In the genomic region with DNA sequence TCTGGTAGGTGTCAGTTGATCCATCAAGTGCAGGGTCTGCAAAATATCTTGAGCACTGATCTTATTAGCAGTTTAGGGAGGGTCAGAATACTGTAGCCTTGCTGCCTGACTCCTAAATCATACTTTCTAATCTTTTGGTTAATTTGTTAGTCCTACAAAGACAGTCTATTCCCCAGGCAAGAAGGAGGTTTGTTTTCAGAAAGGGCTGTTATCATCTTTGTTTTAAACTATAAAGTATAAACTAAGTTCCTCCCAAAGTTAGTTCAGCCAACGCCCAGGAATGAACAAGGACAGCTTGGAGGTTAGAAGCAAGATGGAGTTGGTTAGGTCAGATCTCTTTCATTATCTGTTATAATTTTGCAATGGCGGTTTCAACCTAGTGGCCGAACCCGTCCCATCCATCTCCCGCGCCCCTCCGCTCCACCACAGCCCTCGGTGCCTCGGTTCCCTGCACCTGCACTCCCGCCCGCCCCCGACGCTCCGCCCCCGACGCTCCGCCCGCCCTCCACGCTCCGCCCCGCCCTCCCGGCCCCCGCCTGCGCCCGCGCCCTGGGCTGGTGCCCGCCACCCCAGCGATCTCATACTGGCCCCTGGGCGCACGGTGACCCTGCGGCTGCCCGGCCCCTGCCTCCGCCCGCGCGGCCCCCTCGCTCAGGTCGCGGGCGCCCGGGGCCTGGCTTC, we compare ENCODE assay signal across 8 cellular contexts. TPM values are rescaled to one million over a fixed set of nuclear protein-coding genes. Genes with fewer than 3 reads are reported as not detected.
DNase-seq lines count a peak whose midpoint lies in the region; ATAC-seq, FAIRE-seq and TF ChIP-seq lines count a peak whose summit lies in the region.

A gene with protein sequence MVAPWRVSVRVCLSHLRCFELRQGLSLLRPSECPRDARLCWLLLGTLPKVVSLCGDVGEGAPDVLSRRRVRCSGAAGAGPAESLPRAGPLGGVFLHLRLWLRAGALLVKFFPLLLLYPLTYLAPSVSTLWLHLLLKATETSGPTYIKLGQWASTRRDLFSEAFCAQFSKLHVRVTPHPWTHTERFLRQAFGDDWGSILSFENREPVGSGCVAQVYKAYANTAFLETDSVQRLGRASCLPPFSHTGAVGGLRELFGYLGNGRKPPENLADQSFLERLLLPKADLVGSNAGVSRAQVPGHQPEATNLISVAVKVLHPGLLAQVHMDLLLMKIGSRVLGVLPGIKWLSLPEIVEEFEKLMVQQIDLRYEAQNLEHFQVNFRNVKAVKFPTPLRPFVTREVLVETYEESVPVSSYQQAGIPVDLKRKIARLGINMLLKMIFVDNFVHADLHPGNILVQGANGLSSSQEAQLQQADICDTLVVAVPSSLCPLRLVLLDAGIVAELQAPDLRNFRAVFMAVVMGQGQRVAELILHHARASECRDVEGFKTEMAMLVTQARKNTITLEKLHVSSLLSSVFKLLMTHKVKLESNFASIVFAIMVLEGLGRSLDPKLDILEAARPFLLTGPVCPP (plus strand): TSS at position 564 of the 681 bp plus-strand sequence. CDS start 386 bp downstream, outside the sequence.

- H3K23ac ChIP-seq in H1 (ENCODE audit: insufficient read length), result no peak within 1 kb of the TSS

- no peak within 1 kb of the TSS; the same call in 1 of the 2 replicates for H2BK20ac ChIP-seq in H1 (ENCODE audit: low read length)

- H3K79me2 ChIP-seq in H1 (ENCODE audit: control insufficient read depth in 1 of 2, insufficient read depth in 2 of 2, low read length in 2 of 2), result no peaks in the 10 kb centered on the region

- H4K20me1 ChIP-seq in H1 (replicated peaks in 1 of 2; ENCODE audit: control insufficient read depth in 1 of 2, insufficient read depth in 2 of 2, low read length in 2 of 2), result no peaks in the 10 kb centered on the region

- H4K8ac ChIP-seq in H1 (ENCODE audit: extremely low read depth, insufficient read depth, low read length), result no peak within 1 kb of the TSS; the same call in 1 of the 2 replicates

- H2BK12ac ChIP-seq in H1 (ENCODE audit: low read depth, low read length), result peak within 1 kb of the TSS; percentile 14; the same call in 1 of the 2 replicates

- peak within 1 kb of the TSS; percentile 70 to 98 for H3K4me2 ChIP-seq in H1 (ENCODE audit: insufficient read depth in 1 of 2, low read depth in 2 of 2, low read length in 2 of 2)

- peak within 1 kb of the TSS; percentile 35 to 76 (median 67) for H3K4me3 ChIP-seq in H1 (ENCODE audit: extremely low read depth in 1 of 4, insufficient read depth in 2 of 4, low read depth in 3 of 4, low read length in 4 of 4)

- no peaks in the 10 kb centered on the region for H3K36me3 ChIP-seq in H1 (ENCODE audit: control insufficient read depth in 2 of 4, insufficient read depth in 4 of 4, low read length in 3 of 4)

- TF ChIP-seq POLR2A in H1 (IDR thresholded peaks at IDR 0.05; ENCODE audit: control extremely low read depth in 1 of 2, low read depth in 2 of 2, low read length in 2 of 2), result no peak

- no peak for TF ChIP-seq CTCF in H1 (IDR thresholded peaks at IDR 0.05; ENCODE audit: control extremely low read depth in 1 of 3, insufficient read depth in 1 of 3, low read depth in 1 of 3, low read length in 3 of 3)

- H3K56ac ChIP-seq in H1 (replicated peaks; ENCODE audit: insufficient read length, low read depth, low read length), result peak within 1 kb of the TSS; percentile 73

- H3K9me3 ChIP-seq in H1 (ENCODE audit: insufficient read depth in 2 of 2, low read depth in 1 of 2, low read length in 1 of 2), result no peaks in the 10 kb centered on the region

- FAIRE-seq in H1 (lab: Jason Lieb, UNC), result no peak

- H2BK15ac ChIP-seq in H1 (ENCODE audit: low read length), result no peak within 1 kb of the TSS

- no peak for TF ChIP-seq RAD21 in H1 (IDR thresholded peaks at IDR 0.05 in 1 of 2, conservative IDR thresholded peaks at IDR 0.05 in 1 of 2; ENCODE audit: low read depth in 2 of 2, low read length in 2 of 2)

- ATAC-seq in HG02610 (IDR thresholded peaks at IDR 0.05; ENCODE audit: unreplicated experiment), result peak; percentile 55

- H3K27me3 ChIP-seq in H1 (replicated peaks in 1 of 4; ENCODE audit: control insufficient read depth in 3 of 4, extremely low read depth in 1 of 4, insufficient read depth in 3 of 4, low read length in 3 of 4), result peaks cover 0 to 8% (median 2%) of the 10 kb centered on the region in 4 experiments; a peak in 3 of 7 replicates

- peak within 1 kb of the TSS; percentile 60 for H3K18ac ChIP-seq in H1 (ENCODE audit: extremely low read depth, low read length)

- H3K9ac ChIP-seq in H1 (replicated peaks in 1 of 4; ENCODE audit: extremely low read depth in 1 of 4, low read depth in 3 of 4, low read length in 3 of 4), result peak within 1 kb of the TSS; percentile 14 to 42 (median 37); a peak in 6 of 7 replicates

- no peak within 1 kb of the TSS for H3K4ac ChIP-seq in H1 (replicated peaks; ENCODE audit: insufficient read length, low read depth, low read length)

- H2AK5ac ChIP-seq in H1 (ENCODE audit: low read depth, low read length), result no peak within 1 kb of the TSS

- no peak within 1 kb of the TSS; the same call in 1 of the 2 replicates for H2BK5ac ChIP-seq in H1 (ENCODE audit: low read depth, low read length)

- H3K79me1 ChIP-seq in H1 (ENCODE audit: low read depth, low read length), result no peaks in the 10 kb centered on the region

- POLR2A ChIA-PET in H1 (lab: Charles Lee; ENCODE audit: partially characterized antibody), result interaction anchor here (0.7 to 1.4 kb wide), 4 partner anchors 17 to 194 kb away, joined by 3 read pairs; a partner anchor contains a TSS

- 4% methylated on average over 21 of the region's 41 CpGs; no CpG with 5 or more reads in 1 of the 2 experiments for WGBS in H1 (ENCODE audit: extremely low coverage in 1 of 2, insufficient coverage in 1 of 2, insufficient read length in 1 of 2, insufficient replicate concordance in 2 of 2, low coverage in 1 of 2, low lambda C conversion rate in 2 of 2, missing lambda C conversion rate in 1 of 2), 2 experiments

- no peak within 1 kb of the TSS for H3K27ac ChIP-seq in H1 (ENCODE audit: low read depth, low read length)

- CTCF ChIA-PET in H1 (lab: Charles Lee; ENCODE audit: partially characterized antibody), result interaction anchor here (0.8 to 2.9 kb wide), 4 partner anchors 13 to 139 kb away, joined by 3 to 10 read pairs (median 4); no protein-coding TSS in a partner anchor

- peak within 1 kb of the TSS; percentile 38 for H4K91ac ChIP-seq in H1 (replicated peaks; ENCODE audit: insufficient read length, low read length)

- peak within 1 kb of the TSS; percentile 72 for H2AFZ ChIP-seq in H1 (ENCODE audit: low read length)

- H3K4me1 ChIP-seq in H1 (replicated peaks in 1 of 4; ENCODE audit: control insufficient read depth in 3 of 4, insufficient read depth in 4 of 4, low read length in 3 of 4), result peaks cover 0 to 6% (median 2%) of the 10 kb centered on the region in 4 experiments; a peak in 5 of 7 replicates

- DNase-seq in NCI-H2227 (lab: John Stamatoyannopoulos, UW; ENCODE audit: unreplicated experiment) (peak; percentile 62), NCI-H2227 treated with DMSO at 0.1 percent for 48 hours (lab: John Stamatoyannopoulos, UW) (no peak), NCI-H146 treated with DMSO at 0.1 percent for 48 hours (lab: John Stamatoyannopoulos, UW; ENCODE audit: unreplicated experiment) (peak; percentile 34), H1 (ENCODE audit: low read depth in 1 of 2, low spot score in 2 of 2) (no peak), midbrain (lab: John Stamatoyannopoulos, UW) (peak; percentile 36)
- peak; percentile 33 to 37 for DNase-seq in activated CD4-positive, alpha-beta T cell treated with anti-CD3 and anti-CD28 coated beads, Interleukin-2, amount 50 U/mL, for 24 hours (ENCODE audit: low read depth in 1 of 2, low spot score in 1 of 2)
- peak; percentile 23 to 44 for DNase-seq in stimulated activated CD8-positive, alpha-beta memory T cell treated with anti-CD3 and anti-CD28 coated beads, Interleukin-2, amount 100 ng/mL, for 1 hour (ENCODE audit: low read depth in 2 of 2)

- H2BK120ac ChIP-seq in H1 (replicated peaks; ENCODE audit: low read depth, low read length), result peak within 1 kb of the TSS; percentile 72

- no peak within 1 kb of the TSS for H3K14ac ChIP-seq in H1 (ENCODE audit: insufficient read length)

- H4K5ac ChIP-seq in H1 (ENCODE audit: insufficient read length, low read depth, low read length), result peak within 1 kb of the TSS; percentile 51

- TF ChIP-seq EP300 in H1 (IDR thresholded peaks at IDR 0.05; ENCODE audit: borderline replicate concordance in 1 of 2, low read depth in 2 of 2, low read length in 2 of 2), result no peak

- H3K23me2 ChIP-seq in H1 (ENCODE audit: low read depth, low read length), result peaks cover 5% of the 10 kb centered on the region; the same call in 1 of the 2 replicates

TF ChIP-seq in H1, 55 proteins besides CTCF, POLR2A, EP300 and RAD21 (continues in another document):
- peak; percentile 17; the same call in 1 of the 2 replicates for TF ChIP-seq POLR2AphosphoS5 (IDR thresholded peaks at IDR 0.05; ENCODE audit: low read depth, low read length)
- TF ChIP-seq YY1 (IDR thresholded peaks at IDR 0.05; ENCODE audit: low read depth, low read length), result peak; percentile 52; the same call in 1 of the 2 replicates
- 0 out of 2 replicates have a peak, but pooled peaks have one; percentile 15 for TF ChIP-seq BACH1 (IDR thresholded peaks at IDR 0.05; ENCODE audit: low read length)

RNA-seq across cellular contexts. Expression of the gene that starts here (rescaled TPM):
- 10.3 and 11.7 TPM in 2 replicates for total RNA-seq in H1 (2021; fragmentation: NEBNext Ultra II Directional; extraction: Animal tissue kit (Norgen Biotek cat#: 25700))
- 6.9 and 9.8 TPM in 2 replicates for polyA plus RNA-seq in H1 (2011; rRNA removed)
- polyA plus RNA-seq in H1 (2011; cell fraction: cytosol; rRNA removed), result 8.6 TPM
- polyA plus RNA-seq in H1 (2011; cell fraction: nucleus; rRNA removed), result 9.1 TPM
- 7.5 to 12.1 TPM (median 10.2 TPM) in 4 replicates for polyA plus RNA-seq in H1 (2012, experiment 1 of 2)
- polyA plus RNA-seq in H1 (2012, experiment 2 of 2), result 14.6 TPM
- 6.7 TPM for polyA plus RNA-seq in H1 (2013, experiment 1 of 2)
- 6.8 TPM for polyA plus RNA-seq in H1 (2013, experiment 2 of 2)
- 8.7 and 8.9 TPM in 2 replicates for polyA minus RNA-seq in H1 (2011; rRNA and poly(A)+ RNA removed)
- polyA minus RNA-seq in H1 (2011; cell fraction: cytosol; rRNA and poly(A)+ RNA removed), result 4.6 TPM
- polyA minus RNA-seq in H1 (2011; cell fraction: nucleus; rRNA and poly(A)+ RNA removed), result 4.7 TPM

Comparison
In these comparisons a context has a peak if more than half of its experiments do, and no peak if none do; other contexts are left out.
1. DNase-seq: peak in NCI-H2227 (single experiment), NCI-H146 treated with DMSO at 0.1 percent for 48 hours (single experiment), activated CD4-positive, alpha-beta T cell treated with anti-CD3 and anti-CD28 coated beads, Interleukin-2, amount 50 U/mL, for 24 hours (2 of 2), midbrain (single experiment) and stimulated activated CD8-positive, alpha-beta memory T cell treated with anti-CD3 and anti-CD28 coated beads, Interleukin-2, amount 100 ng/mL, for 1 hour (2 of 2); none in NCI-H2227 treated with DMSO at 0.1 percent for 48 hours (single experiment) and H1 (0 of 2).